Comparison of ENCODE assay signal across 11 cellular contexts in the genomic region with DNA sequence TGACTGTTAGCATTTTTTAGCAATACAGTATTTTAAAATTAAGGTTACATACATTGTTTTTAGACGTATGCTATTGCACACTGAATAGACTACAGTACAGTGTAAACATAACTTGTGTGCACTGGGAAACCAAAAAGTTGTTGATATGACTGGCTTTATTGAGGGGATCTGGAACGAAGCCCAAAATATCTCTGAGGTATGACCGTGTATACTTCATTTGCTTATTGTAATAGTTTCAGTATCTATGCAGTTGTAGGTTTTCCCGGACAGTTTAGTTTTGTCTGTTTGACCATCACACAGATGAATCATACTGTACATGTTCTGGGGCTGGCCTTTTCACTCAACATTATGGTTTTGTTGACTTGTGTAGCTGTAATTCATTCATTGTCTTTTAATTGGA. TPM values are rescaled to one million over a fixed set of nuclear protein-coding genes. Genes with fewer than 3 reads are reported as not detected.
DNase-seq lines count a peak whose midpoint lies in the region; ATAC-seq and TF ChIP-seq lines count a peak whose summit lies in the region.
"Had no signal": no experiment of that assay in that cellular context is flagged by ENCODE, and none has a peak within 500 bp of the region (broad histone marks: within the 10 kb centered on the region; RNA-seq: fewer than 3 reads in every experiment).

No MANE protein-coding gene starts in this region.

- H3K27me3 Mint-ChIP-seq in neural crest cell (ENCODE audit: low read depth), result peaks cover 11% of the 10 kb centered on the region
- peaks cover 13 to 33% of the 10 kb centered on the region in 2 donors for H3K27me3 Mint-ChIP-seq in effector memory CD8-positive, alpha-beta T cell

- no peaks in the 10 kb centered on the region for H3K9me3 Mint-ChIP-seq in neural crest cell
- no peaks in the 10 kb centered on the region for H3K9me3 Mint-ChIP-seq in effector memory CD8-positive, alpha-beta T cell
- H3K9me3 Mint-ChIP-seq: activated naive CD8-positive, alpha-beta T cell treated with anti-CD3 and anti-CD28 coated beads, Interleukin-2, amount 10 ng/mL, durations not matched to agents 7 days and 5 days had no signal

- peak; percentile 67 for ATAC-seq in HG02642 (IDR thresholded peaks at IDR 0.05; ENCODE audit: poor library complexity, unreplicated experiment)
- ATAC-seq in effector memory CD8-positive, alpha-beta T cell (replicated peaks), result no peak

- DNase-seq in DMS79 treated with DMSO at 0.1 percent for 48 hours (lab: John Stamatoyannopoulos, UW), result peak; percentile 23
- no peak for DNase-seq in DMS79 (lab: John Stamatoyannopoulos, UW)
- peak; percentile 36 for DNase-seq in OCI-M1 (lab: John Stamatoyannopoulos, UW)
- no peak for DNase-seq in neural crest cell (ENCODE audit: low read depth, low spot score)
- no peak for DNase-seq in Ammon's horn (ENCODE audit: low spot score)
- DNase-seq in effector memory CD8-positive, alpha-beta T cell, result no peak
- no peak for DNase-seq in NCI-H446 treated with DMSO at 0.1 percent for 48 hours (lab: John Stamatoyannopoulos, UW)
- DNase-seq: activated naive CD8-positive, alpha-beta T cell treated with anti-CD3 and anti-CD28 coated beads, Interleukin-2, amount 10 ng/mL, durations not matched to agents 7 days and 5 days had no signal

- TF ChIP-seq CTCF in neural crest cell (conservative IDR thresholded peaks at IDR 0.05), result no peak

- peak overlapping the region; percentile 3 for H3K4me3 Mint-ChIP-seq in neural crest cell
- no peak overlapping the region for H3K4me3 Mint-ChIP-seq in effector memory CD8-positive, alpha-beta T cell
- H3K4me3 Mint-ChIP-seq: activated naive CD8-positive, alpha-beta T cell treated with anti-CD3 and anti-CD28 coated beads, Interleukin-2, amount 10 ng/mL, durations not matched to agents 7 days and 5 days had no signal

- H3K36me3 Mint-ChIP-seq in neural crest cell (ENCODE audit: low read depth), result no peaks in the 10 kb centered on the region
- H3K36me3 Mint-ChIP-seq in effector memory CD8-positive, alpha-beta T cell (ENCODE audit: insufficient read depth), result peaks cover 7% of the 10 kb centered on the region
- H3K36me3 Mint-ChIP-seq: activated naive CD8-positive, alpha-beta T cell treated with anti-CD3 and anti-CD28 coated beads, Interleukin-2, amount 10 ng/mL, durations not matched to agents 7 days and 5 days had no signal

- peaks cover 6% of the 10 kb centered on the region for H3K4me1 Mint-ChIP-seq in neural crest cell
- H3K4me1 Mint-ChIP-seq in effector memory CD8-positive, alpha-beta T cell (ENCODE audit: low read depth in 2 of 2), result no peaks in the 10 kb centered on the region

- no peak overlapping the region for H3K27ac Mint-ChIP-seq in neural crest cell (ENCODE audit: unreplicated experiment)
- H3K27ac Mint-ChIP-seq in effector memory CD8-positive, alpha-beta T cell, result no peak overlapping the region
- H3K27ac Mint-ChIP-seq: activated naive CD8-positive, alpha-beta T cell treated with anti-CD3 and anti-CD28 coated beads, Interleukin-2, amount 10 ng/mL, durations not matched to agents 7 days and 5 days had no signal

RNA-seq across cellular contexts. Expression of a gene that starts 6.9 kb away (rescaled TPM):
- 60.8 and 61.1 TPM in 2 replicates for total RNA-seq in neural crest cell

RNA-seq across cellular contexts. Expression of a gene that starts 11.3 kb away (rescaled TPM):
- 202 and 205 TPM in 2 replicates for total RNA-seq in neural crest cell

RNA-seq across cellular contexts. Expression of a gene that starts 18.7 kb away (rescaled TPM):
- 0.35 and 1.2 TPM in 2 replicates for total RNA-seq in neural crest cell

RNA-seq across cellular contexts. Expression of a gene that starts 30.0 kb away (rescaled TPM):
- total RNA-seq in neural crest cell, result 0.32 and 0.84 TPM in 2 replicates
- total RNA-seq: activated naive CD8-positive, alpha-beta T cell treated with anti-CD3 and anti-CD28 coated beads, Interleukin-2, amount 10 ng/mL, durations not matched to agents 7 days and 5 days; osteocyte; T-helper 1 cell treated with Interleukin-12 subunit alpha and Interleukin-12 subunit beta and Interleukin-4 antibody, amounts not matched to agents 30 ng/mL and 1 ng/mL, for 36 hours had no signal

RNA-seq across cellular contexts. Expression of a gene that starts 37.1 kb away (rescaled TPM):
- not detected in 2 replicates for total RNA-seq in neural crest cell

Comparison
In these comparisons a context has a peak if more than half of its experiments do, and no peak if none do; other contexts are left out.
1. DNase-seq: peak in DMS79 treated with DMSO at 0.1 percent for 48 hours (single experiment) and OCI-M1 (single experiment); none in DMS79 (single experiment), neural crest cell (single experiment), Ammon's horn (single experiment), effector memory CD8-positive, alpha-beta T cell (0 of 3) and NCI-H446 treated with DMSO at 0.1 percent for 48 hours (single experiment).